ENCODE assay signal across 22 cellular contexts in genomic region chr10:24971374-24971773, GRCh38. TPM values are rescaled to one million over a fixed set of nuclear protein-coding genes. Genes with fewer than 3 reads are reported as not detected.
"Had no signal": no experiment of that assay in that cellular context is flagged by ENCODE, and none has a peak within 500 bp of the region (broad histone marks: within the 10 kb centered on the region; RNA-seq: fewer than 3 reads in every experiment).

No MANE protein-coding gene starts in this region.

- H3K4me1 ChIP-seq: parathyroid adenoma, prostate gland, testis, tibial nerve, upper lobe of right lung, vagina had no signal

- H3K27ac ChIP-seq: dorsolateral prefrontal cortex, gastrocnemius medialis, parathyroid adenoma, prostate gland, skin epidermis, testis, tibial nerve, upper lobe of right lung, vagina had no signal

- H3K9ac ChIP-seq: parathyroid adenoma had no signal

- FAIRE-seq: endometrium had no signal

- H3K27me3 ChIP-seq: dorsolateral prefrontal cortex, gastrocnemius medialis, testis, tibial nerve, upper lobe of right lung, vagina had no signal

- ATAC-seq: esophagus mucosa; sciatic nerve; stimulated activated naive B cell treated with anti-CD40 and anti-IgM and Interleukin-4, amounts not matched to agents 10 μg/mL and 1 μg/mL and 100 μg/mL, for 72 hours; stimulated activated naive CD8-positive, alpha-beta T cell treated with anti-CD3 and anti-CD28 coated beads, Interleukin-15, amount 100 ng/mL, for 72 hours; upper lobe of right lung had no signal

- H3K36me3 ChIP-seq: gastrocnemius medialis, prostate gland, tibial nerve, upper lobe of right lung, vagina had no signal

- H2AFZ ChIP-seq: parathyroid adenoma had no signal

- DNase-seq: cortex of kidney; dorsolateral prefrontal cortex; effector memory CD4-positive, alpha-beta T cell; gastrocnemius medialis; islet precursor cell; mesendoderm; naive B cell; stimulated activated CD4-positive, alpha-beta T cell treated with anti-CD3 and anti-CD28 coated beads, Interleukin-2, amount 100 ng/mL, for 24 hours; stimulated activated CD4-positive, alpha-beta T cell treated with anti-CD3 and anti-CD28 coated beads, Interleukin-4, amount 100 ng/mL, for 4 hours; stimulated activated naive B cell treated with anti-CD40 and anti-IgM and Interleukin-4, amounts not matched to agents 10 μg/mL and 1 μg/mL and 100 μg/mL, for 72 hours; stimulated activated naive CD8-positive, alpha-beta T cell treated with anti-CD3 and anti-CD28 coated beads, Interleukin-15, amount 100 ng/mL, for 72 hours; testis; upper lobe of right lung had no signal

- H3K4me3 ChIP-seq: dorsolateral prefrontal cortex, gastrocnemius medialis, prostate gland, skin epidermis, testis, tibial nerve, upper lobe of right lung, vagina had no signal

- H3K79me2 ChIP-seq: parathyroid adenoma had no signal

- H3K9me3 ChIP-seq: gastrocnemius medialis, prostate gland, testis, tibial nerve, upper lobe of right lung, vagina had no signal

RNA-seq across cellular contexts. Expression of gene ENKUR, which starts 44.6 kb away (rescaled TPM):
- total RNA-seq: esophagus mucosa, gastrocnemius medialis, omental fat pad, tibial nerve, vagina had no signal
